ENCODE assay signal across 21 cellular contexts in genomic region chr5:150598821-150599273, GRCh38. TPM values are rescaled to one million over a fixed set of nuclear protein-coding genes. Genes with fewer than 3 reads are reported as not detected.
DNase-seq lines count a peak whose midpoint lies in the region; ATAC-seq and TF ChIP-seq lines count a peak whose summit lies in the region.
"Had no signal": no experiment of that assay in that cellular context is flagged by ENCODE, and none has a peak within 500 bp of the region (broad histone marks: within the 10 kb centered on the region; RNA-seq: fewer than 3 reads in every experiment).

No MANE protein-coding gene starts in this region.

- H3K4me3 ChIP-seq in RWPE2 (ENCODE audit: severe bottlenecking): no peak overlapping the region
- no peak overlapping the region for H3K4me3 ChIP-seq in esophagus (ENCODE audit: low read depth in 1 of 2, low read length in 2 of 2)
- H3K4me3 ChIP-seq in thyroid gland (replicated peaks in 1 of 3): no peak overlapping the region
- H3K4me3 ChIP-seq: MG63, right lobe of liver, SJSA1 had no signal

- intact Hi-C loops in thyroid gland (cut with DNase I): no loop called here

- no peak for TF ChIP-seq POLR2A in thyroid gland (IDR thresholded peaks at IDR 0.05)

- no peaks in the 10 kb centered on the region for H3K9me3 ChIP-seq in RWPE2 (ENCODE audit: severe bottlenecking)
- H3K9me3 ChIP-seq in esophagus (ENCODE audit: control insufficient read depth in 2 of 2, insufficient read depth in 1 of 2, low read depth in 1 of 2, low read length in 1 of 2): no peaks in the 10 kb centered on the region
- no peaks in the 10 kb centered on the region for H3K9me3 ChIP-seq in thyroid gland
- H3K9me3 ChIP-seq: MG63, right lobe of liver, SJSA1 had no signal

- no peaks in the 10 kb centered on the region for H3K36me3 Mint-ChIP-seq in mesothelial cell of epicardium
- H3K36me3 Mint-ChIP-seq: activated naive CD4-positive, alpha-beta T cell treated with anti-CD3 and anti-CD28 coated beads, Interleukin-2, amount 10 ng/mL, durations not matched to agents 7 days and 5 days; CD8-positive, alpha-beta T cell had no signal

- H3K4me1 Mint-ChIP-seq in mesothelial cell of epicardium: peaks cover 70% of the 10 kb centered on the region
- H3K4me1 Mint-ChIP-seq: activated naive CD4-positive, alpha-beta T cell treated with anti-CD3 and anti-CD28 coated beads, Interleukin-2, amount 10 ng/mL, durations not matched to agents 7 days and 5 days; stimulated activated naive CD8-positive, alpha-beta T cell treated with anti-CD3 and anti-CD28 coated beads, Interleukin-15, amount 100 ng/mL, for 72 hours had no signal

- WGBS in esophagus, 2 donors: 49 to 70% methylated on average over 12 of the region's 12 CpGs
- 80 to 86% methylated on average over 12 of the region's 12 CpGs for WGBS in thyroid gland, 2 donors

- DNase-seq in RWPE2 (ENCODE audit: low spot score) (peak; percentile 88), mesothelial cell of epicardium (ENCODE audit: low spot score in 2 of 2, unreplicated experiment in 2 of 2) (no peak), thyroid gland (no peak), HCEC 1CT (no peak)
- DNase-seq: activated CD4-positive, alpha-beta T cell treated with anti-CD3 and anti-CD28 coated beads, Interleukin-2, amount 50 U/mL, for 48 hours; activated naive CD4-positive, alpha-beta T cell treated with anti-CD3 and anti-CD28 coated beads, Interleukin-2, amount 10 ng/mL, durations not matched to agents 7 days and 5 days; CD8-positive, alpha-beta T cell; DMS79; H9; left colon; MG63; NCI-H146; NCI-H69; stimulated activated CD4-positive, alpha-beta T cell treated with anti-CD3 and anti-CD28 coated beads, Interleukin-1b, Interleukin-23, amount 100 ng/mL, for 48 hours; stimulated activated naive CD8-positive, alpha-beta T cell treated with anti-CD3 and anti-CD28 coated beads, Interleukin-15, amount 100 ng/mL, for 72 hours had no signal

- H3K27me3 ChIP-seq in RWPE2 (ENCODE audit: insufficient read depth, poor library complexity, severe bottlenecking): no peaks in the 10 kb centered on the region
- no peaks in the 10 kb centered on the region for H3K27me3 ChIP-seq in esophagus (ENCODE audit: control insufficient read depth in 1 of 2, insufficient read depth in 2 of 2, low read length in 2 of 2)
- no peaks in the 10 kb centered on the region for H3K27me3 ChIP-seq in thyroid gland
- H3K27me3 ChIP-seq: MG63, right lobe of liver, SJSA1 had no signal

- H3K27ac Mint-ChIP-seq in mesothelial cell of epicardium: peak overlapping the region; percentile 98
- H3K27ac Mint-ChIP-seq: activated naive CD4-positive, alpha-beta T cell treated with anti-CD3 and anti-CD28 coated beads, Interleukin-2, amount 10 ng/mL, durations not matched to agents 7 days and 5 days; CD8-positive, alpha-beta T cell; stimulated activated naive CD8-positive, alpha-beta T cell treated with anti-CD3 and anti-CD28 coated beads, Interleukin-15, amount 100 ng/mL, for 72 hours had no signal

- H3K9me3 Mint-ChIP-seq in mesothelial cell of epicardium: no peaks in the 10 kb centered on the region
- H3K9me3 Mint-ChIP-seq: activated naive CD4-positive, alpha-beta T cell treated with anti-CD3 and anti-CD28 coated beads, Interleukin-2, amount 10 ng/mL, durations not matched to agents 7 days and 5 days; CD8-positive, alpha-beta T cell; H9; stimulated activated naive CD8-positive, alpha-beta T cell treated with anti-CD3 and anti-CD28 coated beads, Interleukin-15, amount 100 ng/mL, for 72 hours had no signal

- peak; percentile 70 for ATAC-seq in RWPE2 (ENCODE audit: low read depth)
- ATAC-seq in HG03342 (IDR thresholded peaks at IDR 0.05; ENCODE audit: unreplicated experiment): no peak
- no peak for ATAC-seq in GM19328 (IDR thresholded peaks at IDR 0.05; ENCODE audit: unreplicated experiment)
- ATAC-seq in GM18870 (IDR thresholded peaks at IDR 0.05; ENCODE audit: unreplicated experiment): no peak
- ATAC-seq: CD8-positive, alpha-beta T cell; left colon; right lobe of liver; stimulated activated naive CD8-positive, alpha-beta T cell treated with anti-CD3 and anti-CD28 coated beads, Interleukin-15, amount 100 ng/mL, for 72 hours had no signal

- peak overlapping the region; percentile 75 for H3K27ac ChIP-seq in RWPE2 (ENCODE audit: poor library complexity, severe bottlenecking)
- H3K27ac ChIP-seq in esophagus (ENCODE audit: low read depth in 2 of 2, low read length in 1 of 2): peak overlapping the region; percentile 26 to 72
- H3K27ac ChIP-seq in thyroid gland: peak overlapping the region in 2 of 3 donors; percentile 36 to 38
- H3K27ac ChIP-seq: right lobe of liver, SJSA1 had no signal

- H3K27me3 Mint-ChIP-seq in mesothelial cell of epicardium (ENCODE audit: low read depth): no peaks in the 10 kb centered on the region
- H3K27me3 Mint-ChIP-seq: stimulated activated naive CD8-positive, alpha-beta T cell treated with anti-CD3 and anti-CD28 coated beads, Interleukin-15, amount 100 ng/mL, for 72 hours had no signal

- no peaks in the 10 kb centered on the region for H3K36me3 ChIP-seq in RWPE2 (ENCODE audit: low read depth)
- H3K36me3 ChIP-seq in esophagus (ENCODE audit: control insufficient read depth in 2 of 2, insufficient read depth in 2 of 2, low read length in 1 of 2): no peaks in the 10 kb centered on the region
- no peaks in the 10 kb centered on the region for H3K36me3 ChIP-seq in thyroid gland
- H3K36me3 ChIP-seq: MG63, right lobe of liver, SJSA1 had no signal

- no peak for TF ChIP-seq CTCF in RWPE2 (IDR thresholded peaks at IDR 0.05; ENCODE audit: poor library complexity, severe bottlenecking)
- TF ChIP-seq CTCF in mesothelial cell of epicardium (IDR thresholded peaks at IDR 0.05; ENCODE audit: unreplicated experiment): no peak
- no peak for TF ChIP-seq CTCF in thyroid gland (IDR thresholded peaks at IDR 0.05)

- peaks cover 22% of the 10 kb centered on the region for H3K4me1 ChIP-seq in RWPE2 (ENCODE audit: insufficient read depth, poor library complexity, severe bottlenecking)
- peaks cover 14 to 18% of the 10 kb centered on the region in 2 donors for H3K4me1 ChIP-seq in esophagus (ENCODE audit: control insufficient read depth in 2 of 2, insufficient read depth in 2 of 2, low read length in 1 of 2)
- H3K4me1 ChIP-seq in thyroid gland: peaks cover 0 to 36% of the 10 kb centered on the region in 2 donors

- H3K4me3 Mint-ChIP-seq in mesothelial cell of epicardium: no peak overlapping the region
- H3K4me3 Mint-ChIP-seq: activated naive CD4-positive, alpha-beta T cell treated with anti-CD3 and anti-CD28 coated beads, Interleukin-2, amount 10 ng/mL, durations not matched to agents 7 days and 5 days; CD8-positive, alpha-beta T cell; H9; stimulated activated naive CD8-positive, alpha-beta T cell treated with anti-CD3 and anti-CD28 coated beads, Interleukin-15, amount 100 ng/mL, for 72 hours had no signal

RNA-seq across cellular contexts. Expression of gene SYNPO, which starts 41.6 kb away (rescaled TPM):
- 1 to 10 TPM; 4.3 to 5.0 TPM for polyA plus RNA-seq in esophagus
- 84.4 to 86.6 TPM (median 85.3 TPM) in 3 replicates for total RNA-seq in mesothelial cell of epicardium
- 10 to 100 TPM in 3 of 4 donors, 1 to 10 TPM in 1; 8.8 to 19.3 (median 14.1) TPM for total RNA-seq in thyroid gland
